In the genomic region with DNA sequence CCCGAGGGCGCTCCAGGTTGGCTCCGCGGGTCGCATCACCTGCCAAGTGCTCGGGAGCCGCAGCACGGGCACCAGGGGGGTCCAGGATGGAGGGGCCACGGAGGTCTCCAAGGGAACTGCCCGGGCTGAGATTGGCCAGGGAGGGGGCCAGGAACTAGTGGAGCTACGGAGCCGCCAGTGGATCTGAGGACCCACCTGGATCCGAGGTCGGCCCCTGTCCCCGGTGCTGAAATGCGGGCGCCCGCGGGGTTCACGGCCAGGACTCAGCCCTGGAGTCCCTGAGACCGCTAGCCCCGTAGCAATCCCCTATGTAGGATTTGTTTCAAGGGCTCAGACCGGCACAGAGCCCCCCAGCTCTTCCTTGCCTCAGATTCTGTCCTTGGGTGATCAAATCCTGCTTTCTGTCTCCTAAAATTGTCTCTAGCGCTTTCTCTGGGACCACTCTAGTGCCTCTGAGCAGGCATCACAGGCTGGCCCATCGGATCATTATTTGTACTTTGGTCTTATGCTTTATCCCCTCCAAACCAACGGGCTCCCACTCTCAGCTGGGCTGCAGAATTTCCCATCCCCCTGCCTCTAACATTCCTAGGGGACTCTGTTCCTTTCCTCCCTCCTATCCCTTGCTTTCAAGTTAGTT, we compare ENCODE assay signal across 18 cellular contexts. TPM values are rescaled to one million over a fixed set of nuclear protein-coding genes. Genes with fewer than 3 reads are reported as not detected.
DNase-seq lines count a peak whose midpoint lies in the region; ATAC-seq, FAIRE-seq and TF ChIP-seq lines count a peak whose summit lies in the region.
"Had no signal": no experiment of that assay in that cellular context is flagged by ENCODE, and none has a peak within 500 bp of the region (broad histone marks: within the 10 kb centered on the region; RNA-seq: fewer than 3 reads in every experiment).

No MANE protein-coding gene starts in this region.

- in situ Hi-C loops in IMR-90 (cut with MboI; ENCODE audit: low sequenced_read_pairs), result loop anchor here (5.0 kb wide), 1 partner anchor 57 kb away; no protein-coding TSS in a partner anchor
- in situ Hi-C loops in GM12878 (cut with MboI), result loop anchor here (5.0 kb wide), 1 partner anchor 57 kb away; no protein-coding TSS in a partner anchor

- H3K9me1 ChIP-seq in IMR-90 (ENCODE audit: insufficient read depth, low read length), result no peaks in the 10 kb centered on the region

- no peak overlapping the region for H3K18ac ChIP-seq in IMR-90 (ENCODE audit: low read depth, low read length)

- H4K5ac ChIP-seq in IMR-90 (ENCODE audit: low read depth, low read length), result no peak overlapping the region

- no peak overlapping the region for H3K4me3 ChIP-seq in SK-N-SH (ENCODE audit: low read depth in 2 of 2, low read length in 1 of 2)
- no peak overlapping the region for H3K4me3 ChIP-seq in IMR-90 (ENCODE audit: insufficient read depth, low read depth, low read length)
- H3K4me3 ChIP-seq in GM12878, result no peak overlapping the region

- TF ChIP-seq EP300 in SK-N-SH (IDR thresholded peaks at IDR 0.05; ENCODE audit: borderline replicate concordance in 1 of 2, low read depth in 1 of 2, low read length in 1 of 2) (no peak), GM12878 (IDR thresholded peaks at IDR 0.05; ENCODE audit: borderline replicate concordance in 1 of 2, control insufficient read depth in 1 of 2, low read depth in 2 of 2, low read length in 2 of 2) (no peak)

- no peak overlapping the region for H2AK5ac ChIP-seq in IMR-90 (ENCODE audit: low read depth, low read length)

- no peak overlapping the region for H2BK15ac ChIP-seq in IMR-90 (ENCODE audit: low read depth, low read length)

- WGBS in SK-N-SH (ENCODE audit: low lambda C conversion rate), result 75% methylated on average over 6 of the region's 26 CpGs
- WGBS in IMR-90 (ENCODE audit: extremely low coverage in 2 of 2, insufficient read length in 1 of 2), 2 experiments, result 10% methylated on average over 15 of the region's 26 CpGs; no CpG with 5 or more reads in 1 of the 2 experiments
- 42% methylated on average over 26 of the region's 26 CpGs for WGBS in GM12878 (ENCODE audit: insufficient coverage, insufficient replicate concordance, low lambda C conversion rate, missing lambda C conversion rate)

- no peak overlapping the region for H4K91ac ChIP-seq in IMR-90 (ENCODE audit: insufficient read depth, low read depth, low read length)

- TF ChIP-seq CTCF in SK-N-SH (IDR thresholded peaks at IDR 0.05) (no peak), IMR-90 (conservative IDR thresholded peaks at IDR 0.05; ENCODE audit: low read depth, low read length) (no peak), GM12878 (IDR thresholded peaks at IDR 0.05 in 2 of 3, conservative IDR thresholded peaks at IDR 0.05 in 1 of 3; ENCODE audit: control insufficient read depth in 2 of 3, extremely low read depth in 1 of 3, insufficient read depth in 1 of 3, low read depth in 3 of 3, low read length in 3 of 3) (no peak)

- POLR2A ChIA-PET in SK-N-SH (lab: Yijun Ruan, JAX), result interaction anchor here (1.8 kb wide), 1 partner anchor 9 kb away, joined by 7 read pairs; no protein-coding TSS in a partner anchor
- POLR2A ChIA-PET in IMR-90 (lab: Charles Lee; ENCODE audit: unreplicated experiment), result no interaction called here
- POLR2A ChIA-PET in GM12878 (lab: Charles Lee), result interaction anchor here (1.0 kb wide), 1 partner anchor 11 kb away, joined by 4 read pairs; no protein-coding TSS in a partner anchor

- H4K20me1 ChIP-seq in SK-N-SH (ENCODE audit: insufficient read depth), result no peaks in the 10 kb centered on the region
- H4K20me1 ChIP-seq in IMR-90 (ENCODE audit: insufficient read depth, low read length), result no peaks in the 10 kb centered on the region
- no peaks in the 10 kb centered on the region for H4K20me1 ChIP-seq in GM12878 (ENCODE audit: control insufficient read depth, insufficient read depth)

- SMC1A ChIA-PET in GM12878 (lab: Charles Lee; ENCODE audit: uncharacterized antibody, unreplicated experiment), result no interaction called here

- no peak for DNase-seq in SK-N-SH
- no peak for DNase-seq in IMR-90
- no peak for DNase-seq in GM12878 (ENCODE audit: low read depth, low spot score)
- DNase-seq in myocyte (ENCODE audit: low read depth), result peak; percentile 20
- no peak for DNase-seq in kidney tubule cell (ENCODE audit: low spot score)
- no peak for DNase-seq in amygdala (lab: John Stamatoyannopoulos, UW)
- DNase-seq: activated B cell treated with CpG ODN at 0.5 μM for 24 hours, substantia nigra had no signal

- intact Hi-C loops in IMR-90 (cut with micrococcal nuclease) (no loop called here), GM12878 (cut with micrococcal nuclease; ENCODE audit: unreplicated experiment) (no loop called here)

- no peak for TF ChIP-seq RAD21 in SK-N-SH (IDR thresholded peaks at IDR 0.05; ENCODE audit: low read length)
- no peak for TF ChIP-seq RAD21 in IMR-90 (IDR thresholded peaks at IDR 0.05; ENCODE audit: low read length)
- no peak for TF ChIP-seq RAD21 in GM12878 (IDR thresholded peaks at IDR 0.05; ENCODE audit: insufficient read depth, low read depth, low read length)

- H3K36me3 ChIP-seq in SK-N-SH (replicated peaks in 1 of 2; ENCODE audit: control insufficient read depth in 1 of 2, insufficient read depth in 2 of 2, low read length in 1 of 2), result no peaks in the 10 kb centered on the region
- H3K36me3 ChIP-seq in IMR-90 (ENCODE audit: control insufficient read depth, insufficient read depth, low read length), result no peaks in the 10 kb centered on the region
- no peaks in the 10 kb centered on the region for H3K36me3 ChIP-seq in GM12878 (ENCODE audit: control insufficient read depth in 2 of 2, insufficient read depth in 2 of 2, low read length in 1 of 2)

- no peak overlapping the region for H3K23ac ChIP-seq in IMR-90 (ENCODE audit: low read depth, low read length)

- H3K4me1 ChIP-seq in SK-N-SH (ENCODE audit: control insufficient read depth in 1 of 2, insufficient read depth in 2 of 2, low read depth in 1 of 2, low read length in 1 of 2) (no peaks in the 10 kb centered on the region; a peak in 1 of 4 replicates), IMR-90 (ENCODE audit: control insufficient read depth, insufficient read depth, low read length) (no peaks in the 10 kb centered on the region), GM12878 (ENCODE audit: control insufficient read depth, insufficient read depth, low read length) (no peaks in the 10 kb centered on the region)

- no peaks in the 10 kb centered on the region for H3K27me3 ChIP-seq in SK-N-SH (ENCODE audit: insufficient read depth)
- H3K27me3 ChIP-seq in IMR-90 (ENCODE audit: control insufficient read depth, insufficient read depth, low read length), result peaks cover 27% of the 10 kb centered on the region
- H3K27me3 ChIP-seq in GM12878 (replicated peaks in 1 of 2; ENCODE audit: control insufficient read depth in 2 of 2, insufficient read depth in 2 of 2, low read length in 1 of 2), result peaks cover 0 to 2% of the 10 kb centered on the region in 2 experiments; a peak in 2 of 4 replicates

- ATAC-seq in SK-N-SH treated with all-trans-retinoic acid at 6 μM for 48 hours (no peak), IMR-90 (ENCODE audit: low read depth) (peak; percentile 46; the same call in 1 of the 2 replicates), GM12878 (no peak), HG03457 (IDR thresholded peaks at IDR 0.05; ENCODE audit: unreplicated experiment) (no peak)

- BruUV-seq in IMR-90 (replicated peaks; lab: Mats Ljungman, UMichigan), result no TSS peak
- no TSS peak for BruUV-seq in GM12878 (replicated peaks; lab: Mats Ljungman, UMichigan)

- no peak overlapping the region for H2AFZ ChIP-seq in SK-N-SH (ENCODE audit: low read depth)
- no peak overlapping the region for H2AFZ ChIP-seq in IMR-90 (replicated peaks; ENCODE audit: low read length, poor library complexity)
- no peak overlapping the region for H2AFZ ChIP-seq in GM12878 (ENCODE audit: control insufficient read depth, low read depth, low read length)

- no peak overlapping the region for H2BK20ac ChIP-seq in IMR-90 (ENCODE audit: low read depth, low read length)

- CTCF ChIA-PET in SK-N-SH (lab: Yijun Ruan, JAX) (interaction anchor here (1.2 to 14.8 kb wide), 4 partner anchors 9 to 68 kb away, joined by 3 to 316 read pairs (median 4); a partner anchor contains a TSS), IMR-90 (lab: Yijun Ruan, JAX) (no interaction called here), GM12878 (lab: Yijun Ruan, JAX) (no interaction called here)

- H3K79me1 ChIP-seq in IMR-90 (ENCODE audit: low read depth in 1 of 2, low read length in 2 of 2), result no peaks in the 10 kb centered on the region

- RAD21 ChIA-PET in GM12878 (lab: Charles Lee; ENCODE audit: unreplicated experiment), result no interaction called here

- no peak overlapping the region for H2AK9ac ChIP-seq in IMR-90 (replicated peaks; ENCODE audit: low read depth, low read length, poor library complexity)

- H3K14ac ChIP-seq in IMR-90 (replicated peaks; ENCODE audit: low read depth, low read length), result no peak overlapping the region

- no peak overlapping the region for H3K4me2 ChIP-seq in SK-N-SH
- no peak overlapping the region for H3K4me2 ChIP-seq in IMR-90 (ENCODE audit: low read depth, low read length)
- no peak overlapping the region for H3K4me2 ChIP-seq in GM12878 (ENCODE audit: control insufficient read depth, insufficient read depth)

- dilution Hi-C loops in IMR-90 (cut with HindIII; ENCODE audit: low sequenced_read_pairs, unreplicated experiment), result no loop called here

- no peaks in the 10 kb centered on the region for H3K9me2 ChIP-seq in SK-N-SH

- no peak overlapping the region for H3K56ac ChIP-seq in IMR-90 (ENCODE audit: extremely low read depth, insufficient read depth, low read length)

- TF ChIP-seq POLR2A in IMR-90 (IDR thresholded peaks at IDR 0.05; ENCODE audit: low read depth, low read length), result no peak
- TF ChIP-seq POLR2A in GM12878 (IDR thresholded peaks at IDR 0.05; ENCODE audit: low read depth, low read length), result no peak

- H3K9ac ChIP-seq in SK-N-SH (no peak overlapping the region), IMR-90 (ENCODE audit: low read depth, low read length) (no peak overlapping the region), GM12878 (ENCODE audit: control insufficient read depth, insufficient read depth, low read length) (no peak overlapping the region)

- H3K4ac ChIP-seq in IMR-90 (ENCODE audit: low read depth, low read length), result no peak overlapping the region

- H3F3A ChIP-seq in SK-N-SH (replicated peaks; ENCODE audit: insufficient read depth), result no peaks in the 10 kb centered on the region

- no peak overlapping the region for H4K8ac ChIP-seq in IMR-90 (ENCODE audit: low read depth in 2 of 2, low read length in 2 of 2)

- H2BK5ac ChIP-seq in IMR-90 (ENCODE audit: low read depth, low read length, poor library complexity, severe bottlenecking), result no peak overlapping the region

- H3K27ac ChIP-seq in SK-N-SH (ENCODE audit: low read depth in 2 of 2, low read length in 1 of 2) (no peak overlapping the region), IMR-90 (ENCODE audit: insufficient read depth, low read length) (no peak overlapping the region), GM12878 (ENCODE audit: control insufficient read depth, insufficient read depth) (no peak overlapping the region)
- H3K27ac ChIP-seq: 22Rv1 had no signal

- no peak for FAIRE-seq in GM12878 (lab: Jason Lieb, UNC)
- FAIRE-seq: bronchial epithelial cell, endometrium had no signal

- H3K9me3 ChIP-seq in SK-N-SH (no peaks in the 10 kb centered on the region), IMR-90 (ENCODE audit: control insufficient read depth, insufficient read depth, low read length) (no peaks in the 10 kb centered on the region), GM12878 (replicated peaks; ENCODE audit: control insufficient read depth, insufficient read depth, low read length) (no peaks in the 10 kb centered on the region)

- H3K79me2 ChIP-seq in SK-N-SH (ENCODE audit: insufficient read depth) (no peaks in the 10 kb centered on the region), GM12878 (ENCODE audit: control insufficient read depth, insufficient read depth, low read length) (no peaks in the 10 kb centered on the region)

- H2BK120ac ChIP-seq in IMR-90 (ENCODE audit: low read depth, low read length), result no peak overlapping the region

RNA-seq across cellular contexts. Expression of a gene that starts 27.3 kb away (rescaled TPM):
- polyA plus RNA-seq in SK-N-SH (2012; rRNA removed) (66.1 and 67.9 TPM in 2 replicates), IMR-90 (2012; rRNA removed) (88.1 and 100 TPM in 2 replicates), GM12878 (2011; rRNA removed) (22.3 and 36.7 TPM in 2 replicates), GM12878 (2014; fragmentation: Illumina TruSeq; extraction: Trizol) (4.3 and 13.1 TPM in 2 replicates), GM12878 (2014; fragmentation: Nextera tagmentation; extraction: Ambion mirVana) (1 to 10 TPM; 1.9 to 5.0 TPM), GM12878 (2014; rRNA removed) (44.9 and 46.5 TPM in 2 replicates), GM12878 (2016; fragmentation: Nextera tagmentation; extraction: Ambion mirVana) (1 to 10 TPM; 5.3 to 6.6 TPM)
- polyA plus RNA-seq in SK-N-SH (2012; cell fraction: cytosol; rRNA removed), result 33.3 and 49.7 TPM in 2 replicates
- 44.1 and 55.1 TPM in 2 replicates for polyA plus RNA-seq in SK-N-SH (2012; cell fraction: nucleus; rRNA removed)
- total RNA-seq in IMR-90 (2012; rRNA removed) (39.4 and 42.5 TPM in 2 replicates), GM12878 (2014; rRNA removed) (40.4 and 46.5 TPM in 2 replicates), GM12878 (2014; rRNA removed; fragmentation: Illumina TruSeq; extraction: Trizol) (12.8 and 15.3 TPM in 2 replicates), GM12878 (2021) (42.4 and 43.2 TPM in 2 replicates), myocyte (102 and 105 TPM in 2 replicates)
- 62.7 and 128 TPM in 2 replicates for polyA plus RNA-seq in IMR-90 (2012; cell fraction: cytosol; rRNA removed)
- polyA plus RNA-seq in IMR-90 (2012; cell fraction: nucleus; rRNA removed; ENCODE audit: low replicate concordance), result 28.7 and 70.2 TPM in 2 replicates
- total RNA-seq in GM12878 (2013; cell fraction: nucleolus; rRNA removed), result 54.8 and 62.9 TPM in 2 replicates
- 20.6 TPM for polyA plus RNA-seq in GM12878 (2011; ENCODE audit: low read depth)
- 70.4 and 99.3 TPM in 2 replicates for polyA plus RNA-seq in GM12878 (2011; cell fraction: cytosol; rRNA removed)
- polyA plus RNA-seq in GM12878 (2011; cell fraction: nucleus; rRNA removed), result 56.0 and 67.2 TPM in 2 replicates
- 35.1 and 41.3 TPM in 2 replicates for polyA plus RNA-seq in GM12878 (2012)
- polyA minus RNA-seq in GM12878 (2011; rRNA and poly(A)+ RNA removed), result 36.1 and 66.9 TPM in 2 replicates
- 22.1 and 22.5 TPM in 2 replicates for polyA minus RNA-seq in GM12878 (2011; cell fraction: cytosol; rRNA and poly(A)+ RNA removed)
- 12.1 and 21.5 TPM in 2 replicates for polyA minus RNA-seq in GM12878 (2011; cell fraction: nucleus; rRNA and poly(A)+ RNA removed)
- 59.3 TPM for polyA plus RNA-seq in myocyte (2012)

RNA-seq across cellular contexts. Expression of a gene that starts 35.6 kb away (rescaled TPM):
- polyA plus RNA-seq in SK-N-SH (2012; rRNA removed), result 204 and 257 TPM in 2 replicates
- polyA plus RNA-seq in SK-N-SH (2012; cell fraction: cytosol; rRNA removed), result 102 and 163 TPM in 2 replicates
- polyA plus RNA-seq in SK-N-SH (2012; cell fraction: nucleus; rRNA removed), result 216 and 265 TPM in 2 replicates
- total RNA-seq in IMR-90 (2012; rRNA removed), result 236 and 283 TPM in 2 replicates
- 609 and 635 TPM in 2 replicates for polyA plus RNA-seq in IMR-90 (2012; rRNA removed)
- polyA plus RNA-seq in IMR-90 (2012; cell fraction: cytosol; rRNA removed), result 441 and 849 TPM in 2 replicates
- polyA plus RNA-seq in IMR-90 (2012; cell fraction: nucleus; rRNA removed; ENCODE audit: low replicate concordance), result 284 and 520 TPM in 2 replicates
- total RNA-seq in GM12878 (2013; cell fraction: nucleolus; rRNA removed), result 85.4 and 93.8 TPM in 2 replicates
- 30.8 and 35.9 TPM in 2 replicates for total RNA-seq in GM12878 (2014; rRNA removed)
- total RNA-seq in GM12878 (2014; rRNA removed; fragmentation: Illumina TruSeq; extraction: Trizol), result 19.9 and 20.3 TPM in 2 replicates
- total RNA-seq in GM12878 (2021), result 41.2 and 42.6 TPM in 2 replicates
- 20.1 TPM for polyA plus RNA-seq in GM12878 (2011; ENCODE audit: low read depth)
- 15.5 and 33.5 TPM in 2 replicates for polyA plus RNA-seq in GM12878 (2011; rRNA removed)
- polyA plus RNA-seq in GM12878 (2011; cell fraction: cytosol; rRNA removed), result 45.6 and 46.0 TPM in 2 replicates
- polyA plus RNA-seq in GM12878 (2011; cell fraction: nucleus; rRNA removed), result 61.9 and 76.3 TPM in 2 replicates
- 48.1 and 49.8 TPM in 2 replicates for polyA plus RNA-seq in GM12878 (2012)
- 13.8 and 23.9 TPM in 2 replicates for polyA plus RNA-seq in GM12878 (2014; fragmentation: Illumina TruSeq; extraction: Trizol)
- 10 to 100 TPM; 10.6 to 11.5 TPM for polyA plus RNA-seq in GM12878 (2014; fragmentation: Nextera tagmentation; extraction: Ambion mirVana)
- 25.7 and 33.2 TPM in 2 replicates for polyA plus RNA-seq in GM12878 (2014; rRNA removed)
- polyA plus RNA-seq in GM12878 (2016; fragmentation: Nextera tagmentation; extraction: Ambion mirVana), result 10 to 100 TPM; 32.9 to 37.3 TPM
- polyA minus RNA-seq in GM12878 (2011; rRNA and poly(A)+ RNA removed), result 34.0 and 56.4 TPM in 2 replicates
- polyA minus RNA-seq in GM12878 (2011; cell fraction: cytosol; rRNA and poly(A)+ RNA removed), result 24.3 and 30.3 TPM in 2 replicates
- 20.9 and 24.7 TPM in 2 replicates for polyA minus RNA-seq in GM12878 (2011; cell fraction: nucleus; rRNA and poly(A)+ RNA removed)
- total RNA-seq in myocyte, result 144 and 152 TPM in 2 replicates
- 299 TPM for polyA plus RNA-seq in myocyte (2012)

RNA-seq across cellular contexts. Expression of a gene that starts 40.2 kb away (rescaled TPM):
- polyA plus RNA-seq in SK-N-SH (2012; rRNA removed) (0.55 and 0.85 TPM in 2 replicates), IMR-90 (2012; rRNA removed) (0.24 TPM in 1 of 2 replicates, not detected in the other), GM12878 (2011; rRNA removed) (not detected in 2 replicates), GM12878 (2014; fragmentation: Illumina TruSeq; extraction: Trizol) (not detected in 2 replicates), GM12878 (2014; fragmentation: Nextera tagmentation; extraction: Ambion mirVana) (not detected), GM12878 (2014; rRNA removed) (not detected in 2 replicates), GM12878 (2016; fragmentation: Nextera tagmentation; extraction: Ambion mirVana) (not detected)
- 0.18 and 0.49 TPM in 2 replicates for polyA plus RNA-seq in SK-N-SH (2012; cell fraction: cytosol; rRNA removed)
- 1.4 and 2.9 TPM in 2 replicates for polyA plus RNA-seq in SK-N-SH (2012; cell fraction: nucleus; rRNA removed)
- total RNA-seq in IMR-90 (2012; rRNA removed) (not detected in 2 replicates), GM12878 (2014; rRNA removed) (not detected in 2 replicates), GM12878 (2014; rRNA removed; fragmentation: Illumina TruSeq; extraction: Trizol) (not detected in 2 replicates), GM12878 (2021) (not detected in 2 replicates), myocyte (not detected in 2 replicates)
- polyA plus RNA-seq in IMR-90 (2012; cell fraction: cytosol; rRNA removed), result 0.10 TPM in 1 of 2 replicates, not detected in the other
- polyA plus RNA-seq in IMR-90 (2012; cell fraction: nucleus; rRNA removed; ENCODE audit: low replicate concordance), result 0.16 TPM in 1 of 2 replicates, not detected in the other
- not detected in 2 replicates for total RNA-seq in GM12878 (2013; cell fraction: nucleolus; rRNA removed)
- polyA plus RNA-seq in GM12878 (2011; ENCODE audit: low read depth), result not detected
- not detected in 2 replicates for polyA plus RNA-seq in GM12878 (2011; cell fraction: cytosol; rRNA removed)
- polyA plus RNA-seq in GM12878 (2011; cell fraction: nucleus; rRNA removed), result not detected in 2 replicates
- 0.18 TPM in 1 of 2 replicates, not detected in the other for polyA plus RNA-seq in GM12878 (2012)
- polyA minus RNA-seq in GM12878 (2011; rRNA and poly(A)+ RNA removed), result not detected in 2 replicates
- polyA minus RNA-seq in GM12878 (2011; cell fraction: cytosol; rRNA and poly(A)+ RNA removed), result not detected in 2 replicates
- not detected in 2 replicates for polyA minus RNA-seq in GM12878 (2011; cell fraction: nucleus; rRNA and poly(A)+ RNA removed)
- polyA plus RNA-seq in myocyte (2012), result not detected
- total RNA-seq: activated B cell treated with CpG ODN at 0.5 μM for 24 hours; activated T-helper 2 cell treated with anti-CD3 and anti-CD28 coated beads, Interferon-gamma antibody, Interleukin-2, Interleukin-4, amounts not matched to agents 10 μg/mL and 5 μg/mL and 100 μg/mL, durations not matched to agents 14 hours and 24 hours and 36 hours; bronchial epithelial cell; lower leg skin; MCF 10A had no signal
- polyA plus RNA-seq: neural cell had no signal

RNA-seq across cellular contexts. Expression of a gene that starts 51.4 kb away (rescaled TPM):
- polyA plus RNA-seq in SK-N-SH (2012; rRNA removed), result not detected in 2 replicates
- 0.04 TPM in 1 of 2 replicates, not detected in the other for polyA plus RNA-seq in SK-N-SH (2012; cell fraction: cytosol; rRNA removed)
- not detected in 2 replicates for polyA plus RNA-seq in SK-N-SH (2012; cell fraction: nucleus; rRNA removed)
- not detected in 2 replicates for total RNA-seq in IMR-90 (2012; rRNA removed)
- polyA plus RNA-seq in IMR-90 (2012; rRNA removed), result not detected in 2 replicates
- not detected in 2 replicates for polyA plus RNA-seq in IMR-90 (2012; cell fraction: cytosol; rRNA removed)
- polyA plus RNA-seq in IMR-90 (2012; cell fraction: nucleus; rRNA removed; ENCODE audit: low replicate concordance), result not detected in 2 replicates
- total RNA-seq in GM12878 (2013; cell fraction: nucleolus; rRNA removed), result not detected in 2 replicates
- not detected in 2 replicates for total RNA-seq in GM12878 (2014; rRNA removed)
- total RNA-seq in GM12878 (2014; rRNA removed; fragmentation: Illumina TruSeq; extraction: Trizol), result not detected in 2 replicates
- not detected in 2 replicates for total RNA-seq in GM12878 (2021)
- polyA plus RNA-seq in GM12878 (2011; ENCODE audit: low read depth), result not detected
- not detected in 2 replicates for polyA plus RNA-seq in GM12878 (2011; rRNA removed)
- polyA plus RNA-seq in GM12878 (2011; cell fraction: cytosol; rRNA removed), result not detected in 2 replicates
- not detected in 2 replicates for polyA plus RNA-seq in GM12878 (2011; cell fraction: nucleus; rRNA removed)
- 0.29 and 0.50 TPM in 2 replicates for polyA plus RNA-seq in GM12878 (2012)
- polyA plus RNA-seq in GM12878 (2014; fragmentation: Illumina TruSeq; extraction: Trizol), result not detected in 2 replicates
- polyA plus RNA-seq in GM12878 (2014; fragmentation: Nextera tagmentation; extraction: Ambion mirVana), result not detected
- polyA plus RNA-seq in GM12878 (2014; rRNA removed), result not detected in 2 replicates
- polyA plus RNA-seq in GM12878 (2016; fragmentation: Nextera tagmentation; extraction: Ambion mirVana), result under 1 TPM; 0.31 to 0.39 TPM
- polyA minus RNA-seq in GM12878 (2011; rRNA and poly(A)+ RNA removed), result not detected in 2 replicates
- not detected in 2 replicates for polyA minus RNA-seq in GM12878 (2011; cell fraction: cytosol; rRNA and poly(A)+ RNA removed)
- not detected in 2 replicates for polyA minus RNA-seq in GM12878 (2011; cell fraction: nucleus; rRNA and poly(A)+ RNA removed)
- total RNA-seq in myocyte, result 0.47 and 1.3 TPM in 2 replicates
- 1.6 TPM for polyA plus RNA-seq in myocyte (2012)
- total RNA-seq: activated B cell treated with CpG ODN at 0.5 μM for 24 hours; activated T-helper 2 cell treated with anti-CD3 and anti-CD28 coated beads, Interferon-gamma antibody, Interleukin-2, Interleukin-4, amounts not matched to agents 10 μg/mL and 5 μg/mL and 100 μg/mL, durations not matched to agents 14 hours and 24 hours and 36 hours; bronchial epithelial cell; glomerular endothelial cell; lower leg skin; MCF 10A had no signal
- polyA plus RNA-seq: neural cell had no signal
